In genomic region chr4:150668824-150669223, GRCh38 we compare ENCODE assay signal across 20 cellular contexts.
DNase-seq lines count a peak whose midpoint lies in the region; ATAC-seq, FAIRE-seq and TF ChIP-seq lines count a peak whose summit lies in the region.
"Had no signal": no experiment of that assay in that cellular context is flagged by ENCODE, and none has a peak within 500 bp of the region (broad histone marks: within the 10 kb centered on the region; RNA-seq: fewer than 3 reads in every experiment).

No MANE protein-coding gene starts in this region.

- no peaks in the 10 kb centered on the region for H3K36me3 ChIP-seq in GM23338 (ENCODE audit: insufficient read depth)
- H3K36me3 ChIP-seq in GM12878 (ENCODE audit: control insufficient read depth in 2 of 2, insufficient read depth in 2 of 2, low read length in 1 of 2) = 0 out of 4 replicates have a peak, but pooled peaks cover 0 to 1% of the 10 kb centered on the region in 2 experiments
- no peaks in the 10 kb centered on the region for H3K36me3 ChIP-seq in uterus

- H3K9me3 ChIP-seq in GM12878 (replicated peaks; ENCODE audit: control insufficient read depth, insufficient read depth, low read length) = no peaks in the 10 kb centered on the region
- no peaks in the 10 kb centered on the region for H3K9me3 ChIP-seq in uterus
- H3K9me3 ChIP-seq: SK-N-SH had no signal

- no peak for FAIRE-seq in GM12878 (lab: Jason Lieb, UNC)

- H3K4me2 ChIP-seq in GM23338 = no peak overlapping the region
- no peak overlapping the region for H3K4me2 ChIP-seq in GM12878 (ENCODE audit: control insufficient read depth, insufficient read depth)
- H3K4me2 ChIP-seq: SK-N-SH had no signal

- intact Hi-C loops in GM12878 (cut with micrococcal nuclease; ENCODE audit: unreplicated experiment) = no loop called here
- intact Hi-C loops in uterus (cut with DNase I; ENCODE audit: low total_unique reads) = no loop called here

- H4K20me1 ChIP-seq in GM23338 (replicated peaks; ENCODE audit: insufficient read depth) (no peaks in the 10 kb centered on the region), GM12878 (ENCODE audit: control insufficient read depth, insufficient read depth) (no peaks in the 10 kb centered on the region)

- DNase-seq in GM23338 (ENCODE audit: low spot score) (peak; percentile 20), GM12878 (ENCODE audit: low read depth, low spot score) (no peak), iPS-NIHi7 (ENCODE audit: extremely low spot score) (peak; percentile 12), cortex of kidney (lab: John Stamatoyannopoulos, UW) (no peak), medulla oblongata (ENCODE audit: extremely low spot score) (no peak), uterus (no peak)
- DNase-seq in Jurkat, Clone E6-1 (ENCODE audit: low read depth, low spot score) = peak; percentile 2
- DNase-seq: EL, KG1, NCI-H1105, NCI-H1694, NCI-H2107, NCI-H2227 treated with DMSO at 0.1 percent for 48 hours, NCI-H524, Right ventricle myocardium superior, SK-N-SH, T-helper 1 cell had no signal

- H3K27ac ChIP-seq in GM23338 (ENCODE audit: low read depth) (no peak overlapping the region), GM12878 (ENCODE audit: control insufficient read depth, insufficient read depth) (no peak overlapping the region), uterus (no peak overlapping the region)
- H3K27ac ChIP-seq: C4-2B had no signal

- H3K4me3 ChIP-seq in GM23338 = no peak overlapping the region
- no peak overlapping the region for H3K4me3 ChIP-seq in Jurkat, Clone E6-1 (ENCODE audit: low read length)
- H3K4me3 ChIP-seq in GM12878 = no peak overlapping the region
- H3K4me3 ChIP-seq in uterus = no peak overlapping the region

- peak in 1 of 2 experiments; percentile 13; a peak in 1 of 4 replicates for TF ChIP-seq CTCF in GM23338 (conservative IDR thresholded peaks at IDR 0.05; ENCODE audit: low read depth in 2 of 2)
- no peak; a peak in 1 of 6 replicates for TF ChIP-seq CTCF in GM12878 (IDR thresholded peaks at IDR 0.05 in 2 of 3, conservative IDR thresholded peaks at IDR 0.05 in 1 of 3; ENCODE audit: control insufficient read depth in 2 of 3, extremely low read depth in 1 of 3, insufficient read depth in 1 of 3, low read depth in 3 of 3, low read length in 3 of 3)
- no peak for TF ChIP-seq CTCF in uterus (IDR thresholded peaks at IDR 0.05)

- RAD21 ChIA-PET in GM12878 (lab: Charles Lee; ENCODE audit: unreplicated experiment) = no interaction called here

- no peak for TF ChIP-seq POLR2A in GM12878 (IDR thresholded peaks at IDR 0.05; ENCODE audit: low read depth, low read length)
- no peak for TF ChIP-seq POLR2A in uterus (IDR thresholded peaks at IDR 0.05)

- TF ChIP-seq EP300 in GM12878 (IDR thresholded peaks at IDR 0.05; ENCODE audit: borderline replicate concordance in 1 of 2, control insufficient read depth in 1 of 2, low read depth in 2 of 2, low read length in 2 of 2) = no peak

- H3K36me3 Mint-ChIP-seq in GM23338 (ENCODE audit: low read depth) = no peaks in the 10 kb centered on the region

- H3K9ac ChIP-seq in GM12878 (ENCODE audit: control insufficient read depth, insufficient read depth, low read length) = no peak overlapping the region
- H3K9ac ChIP-seq: SK-N-SH had no signal

- SMC1A ChIA-PET in GM12878 (lab: Charles Lee; ENCODE audit: uncharacterized antibody, unreplicated experiment) = interaction anchor here (1.4 kb wide), 1 partner anchor 10 kb away, joined by 4 read pairs; no protein-coding TSS in a partner anchor

- H3K27me3 Mint-ChIP-seq in GM23338 (ENCODE audit: insufficient read depth, low read depth, poor library complexity) = no peaks in the 10 kb centered on the region

- no peak overlapping the region for H3K27ac Mint-ChIP-seq in GM23338

- CTCF ChIA-PET in GM12878 (lab: Yijun Ruan, JAX) = interaction anchor here (0.6 kb wide), 1 partner anchor 104 kb away, joined by 4 read pairs; no protein-coding TSS in a partner anchor

- H3K79me2 ChIP-seq in GM23338 (replicated peaks; ENCODE audit: insufficient read depth) (no peaks in the 10 kb centered on the region), GM12878 (ENCODE audit: control insufficient read depth, insufficient read depth, low read length) (no peaks in the 10 kb centered on the region)

- H3K9me2 ChIP-seq in GM23338 (ENCODE audit: insufficient read depth) = no peaks in the 10 kb centered on the region
- H3K9me2 ChIP-seq: SK-N-SH had no signal

- no peaks in the 10 kb centered on the region for H3K9me3 Mint-ChIP-seq in GM23338

- 100% methylated on average over 2 of the region's 2 CpGs for WGBS in GM12878 (ENCODE audit: insufficient coverage, insufficient replicate concordance, low lambda C conversion rate, missing lambda C conversion rate)

- ATAC-seq in GM23338 = peak; percentile 65
- ATAC-seq in GM12878 = peak; percentile 66
- no peak for ATAC-seq in GM21786 (IDR thresholded peaks at IDR 0.05; ENCODE audit: unreplicated experiment)
- ATAC-seq: Panc1 had no signal

- no peaks in the 10 kb centered on the region; the same call in 2 of the 3 replicates for H3K4me1 Mint-ChIP-seq in GM23338

- no peak for TF ChIP-seq RAD21 in GM12878 (IDR thresholded peaks at IDR 0.05; ENCODE audit: insufficient read depth, low read depth, low read length)

- no peak overlapping the region for H3K4me3 Mint-ChIP-seq in GM23338

- H3F3A ChIP-seq in GM23338 (replicated peaks; ENCODE audit: low read depth) = no peaks in the 10 kb centered on the region

- POLR2A ChIA-PET in GM12878 (lab: Charles Lee) = no interaction called here

- H3K27me3 ChIP-seq in GM23338 (ENCODE audit: insufficient read depth) = no peaks in the 10 kb centered on the region
- H3K27me3 ChIP-seq in GM12878 (replicated peaks in 1 of 2; ENCODE audit: control insufficient read depth in 2 of 2, insufficient read depth in 2 of 2, low read length in 1 of 2) = no peaks in the 10 kb centered on the region
- H3K27me3 ChIP-seq in uterus = no peaks in the 10 kb centered on the region

- BruUV-seq in GM12878 (replicated peaks; lab: Mats Ljungman, UMichigan) = no TSS peak

- H2AFZ ChIP-seq in GM23338 (no peak overlapping the region), GM12878 (ENCODE audit: control insufficient read depth, low read depth, low read length) (no peak overlapping the region)

- in situ Hi-C loops in GM12878 (cut with MboI) = no loop called here

- H3K4me1 ChIP-seq in GM23338 (ENCODE audit: insufficient read depth) (no peaks in the 10 kb centered on the region), GM12878 (ENCODE audit: control insufficient read depth, insufficient read depth, low read length) (no peaks in the 10 kb centered on the region), uterus (no peaks in the 10 kb centered on the region)

TF ChIP-seq in GM23338, 12 proteins besides CTCF, POLR2A, EP300 and RAD21 (continues in another document):
- TF ChIP-seq EZH2phosphoT487 (IDR thresholded peaks at IDR 0.05; ENCODE audit: unreplicated experiment) (no peak), ZNF331 (CRISPR knock-in tag; IDR thresholded peaks at IDR 0.05; ENCODE audit: low read depth) (no peak), CREB1 (CRISPR knock-in tag; IDR thresholded peaks at IDR 0.05; ENCODE audit: low read depth) (no peak)

TF ChIP-seq in GM12878, 131 proteins besides CTCF, POLR2A, EP300 and RAD21:
- TF ChIP-seq MEF2B (IDR thresholded peaks at IDR 0.05; ENCODE audit: partially characterized antibody, poor library complexity, severe bottlenecking) (no peak), TARDBP (IDR thresholded peaks at IDR 0.05; ENCODE audit: borderline replicate concordance) (no peak), HDAC6 (IDR thresholded peaks at IDR 0.05; ENCODE audit: unreplicated experiment) (no peak), SRF (IDR thresholded peaks at IDR 0.05; ENCODE audit: low read depth in 2 of 2, low read length in 2 of 2) (no peak), LARP7 (IDR thresholded peaks at IDR 0.05) (no peak), SKIL (IDR thresholded peaks at IDR 0.05; ENCODE audit: low read depth, poor library complexity, severe bottlenecking) (no peak), JUNB (IDR thresholded peaks at IDR 0.05) (no peak), SMARCA5 (IDR thresholded peaks at IDR 0.05) (no peak), ZNF217 (IDR thresholded peaks at IDR 0.05) (no peak)

Comparison
In these comparisons a context has a peak if more than half of its experiments do, and no peak if none do; other contexts are left out.
1. DNase-seq: peak in GM23338 (single experiment), Jurkat, Clone E6-1 (single experiment) and iPS-NIHi7 (single experiment); none in GM12878 (single experiment), cortex of kidney (single experiment), medulla oblongata (single experiment) and uterus (0 of 2).